ENCODE assay signal across 10 cellular contexts in genomic region chr16:22193134-22193411, GRCh38. TPM values are rescaled to one million over a fixed set of nuclear protein-coding genes. Genes with fewer than 3 reads are reported as not detected.
A peak's percentile ranks its signal among the peaks of the same experiment; 100 is the strongest.
DNase-seq lines count a peak whose midpoint lies in the region; ATAC-seq and TF ChIP-seq lines count a peak whose summit lies in the region.
"Had no signal": no experiment of that assay in that cellular context is flagged by ENCODE, and none has a peak within 500 bp of the region (broad histone marks: within the 10 kb centered on the region; RNA-seq: fewer than 3 reads in every experiment).

No MANE protein-coding gene starts in this region.

- POLR2A ChIA-PET in naive thymus-derived CD8-positive, alpha-beta T cell (lab: Charles Lee) = interaction anchor here (1.1 to 9.4 kb wide), 6 partner anchors 8 to 193 kb away, joined by 3 to 162 read pairs (median 76); partner anchors contain the start of genes EEF2K, MOSMO, PDZD9 and POLR3E
- POLR2A ChIA-PET in OCI-LY7 (lab: Charles Lee) = no interaction called here

- H3K4me2 ChIP-seq in OCI-LY7 (ENCODE audit: low read length) = no peak overlapping the region

- no peaks in the 10 kb centered on the region for H3K79me2 ChIP-seq in OCI-LY7 (ENCODE audit: insufficient read depth, low read depth, low read length)

- peaks cover 0 to 5% (median 2%) of the 10 kb centered on the region in 3 donors for H3K36me3 Mint-ChIP-seq in naive thymus-derived CD8-positive, alpha-beta T cell

- H3K36me3 ChIP-seq in vagina = no peaks in the 10 kb centered on the region
- H3K36me3 ChIP-seq in OCI-LY7 (ENCODE audit: insufficient read depth, low read length) = no peaks in the 10 kb centered on the region

- CTCF ChIA-PET in OCI-LY7 (lab: Charles Lee; ENCODE audit: unreplicated experiment) = no interaction called here

- H2AFZ ChIP-seq in OCI-LY7 (ENCODE audit: low read length) = no peak overlapping the region

- H3K9me3 ChIP-seq in right cardiac atrium (ENCODE audit: control insufficient read depth, low read length) = no peaks in the 10 kb centered on the region
- H3K9me3 ChIP-seq in vagina = no peaks in the 10 kb centered on the region
- no peaks in the 10 kb centered on the region for H3K9me3 ChIP-seq in OCI-LY7 (ENCODE audit: low read length)

- H3K4me3 Mint-ChIP-seq in naive thymus-derived CD8-positive, alpha-beta T cell = peak overlapping the region in 6 of 10 donors; percentile 32 to 96 (median 91)

- intact Hi-C loops in right cardiac atrium (cut with DNase I) (no loop called here), left cardiac atrium (cut with DNase I) (no loop called here), dorsolateral prefrontal cortex (cut with DNase I) (loop anchor here (5.0 to 10.0 kb wide), 3 partner anchors 179 to 678 kb away; partner anchors contain the start of genes CDR2 (in 2 of the 2) and UQCRC2 (in 1 of the 2)), vagina (cut with DNase I) (no loop called here), OCI-LY7 (cut with micrococcal nuclease; ENCODE audit: unreplicated experiment) (loop anchor here (5.0 kb wide), 1 partner anchor 179 kb away; the partner anchor contains the start of gene CDR2)

- BruUV-seq in OCI-LY7 (replicated peaks; lab: Mats Ljungman, UMichigan) = no TSS peak

- H3K9me3 Mint-ChIP-seq in naive thymus-derived CD8-positive, alpha-beta T cell = peaks cover 0 to 21% (median 5%) of the 10 kb centered on the region in 9 donors

- peak overlapping the region; percentile 98 to 100 (median 100) for H3K27ac Mint-ChIP-seq in naive thymus-derived CD8-positive, alpha-beta T cell

- no peaks in the 10 kb centered on the region for H4K20me1 ChIP-seq in OCI-LY7 (ENCODE audit: insufficient read depth, low read length)

- H3K4me1 Mint-ChIP-seq in naive thymus-derived CD8-positive, alpha-beta T cell = peaks cover 36 to 75% (median 64%) of the 10 kb centered on the region in 4 donors

- H3K4me1 ChIP-seq in right cardiac atrium (ENCODE audit: control insufficient read depth, insufficient read depth, low read length) = peaks cover 6% of the 10 kb centered on the region
- peaks cover 45% of the 10 kb centered on the region for H3K4me1 ChIP-seq in vagina
- H3K4me1 ChIP-seq in OCI-LY7 (ENCODE audit: insufficient read depth, low read length, poor library complexity, severe bottlenecking) = peaks cover 41% of the 10 kb centered on the region

- DNase-seq in right cardiac atrium = peak in 1 of 3 donors; percentile 35
- DNase-seq in left cardiac atrium = no peak
- DNase-seq in dorsolateral prefrontal cortex = no peak
- no peak for DNase-seq in naive thymus-derived CD8-positive, alpha-beta T cell
- no peak for DNase-seq in vagina (ENCODE audit: extremely low spot score in 2 of 2)
- DNase-seq in superior temporal gyrus (ENCODE audit: extremely low spot score) = no peak
- no peak for DNase-seq in OCI-LY7 (ENCODE audit: low spot score)
- DNase-seq: GF-D8 had no signal

- ATAC-seq in right cardiac atrium (no peak), left cardiac atrium (no peak), GM18861 (IDR thresholded peaks at IDR 0.05; ENCODE audit: unreplicated experiment) (no peak)
- no peak for ATAC-seq in naive thymus-derived CD8-positive, alpha-beta T cell

- H3K27me3 ChIP-seq in right cardiac atrium (ENCODE audit: control insufficient read depth, insufficient read depth) = no peaks in the 10 kb centered on the region
- H3K27me3 ChIP-seq in dorsolateral prefrontal cortex = no peaks in the 10 kb centered on the region
- H3K27me3 ChIP-seq in vagina = no peaks in the 10 kb centered on the region

- 89% methylated on average over 2 of the region's 2 CpGs for WGBS in right cardiac atrium

- no peak for TF ChIP-seq POLR2A in vagina (IDR thresholded peaks at IDR 0.05)

- TF ChIP-seq CTCF in dorsolateral prefrontal cortex (IDR thresholded peaks at IDR 0.05 in 54 of 56, conservative IDR thresholded peaks at IDR 0.05 in 2 of 56; ENCODE audit: low read depth in 1 of 56, partially characterized antibody in 56 of 56) = no peak
- TF ChIP-seq CTCF in vagina (IDR thresholded peaks at IDR 0.05) = no peak
- no peak for TF ChIP-seq CTCF in OCI-LY7 (conservative IDR thresholded peaks at IDR 0.05; ENCODE audit: low read length)

- H3K27ac ChIP-seq in right cardiac atrium (ENCODE audit: low read length) (peak overlapping the region; percentile 75), dorsolateral prefrontal cortex (peak overlapping the region in 49 of 59 donors; percentile 86 to 99 (median 97)), vagina (peak overlapping the region; percentile 97), OCI-LY7 (ENCODE audit: low read depth, low read length, poor library complexity, severe bottlenecking) (no peak overlapping the region)

- H3K4me3 ChIP-seq in right cardiac atrium (ENCODE audit: low read length) (no peak overlapping the region), dorsolateral prefrontal cortex (peak overlapping the region in 2 of 59 donors; percentile 82 to 91), vagina (peak overlapping the region in 1 of 2 donors; percentile 44), OCI-LY7 (ENCODE audit: low read depth, low read length, poor library complexity, severe bottlenecking) (no peak overlapping the region)

- H3K27me3 Mint-ChIP-seq in naive thymus-derived CD8-positive, alpha-beta T cell = peaks cover 0 to 4% (median 0%) of the 10 kb centered on the region in 5 donors

- no peaks in the 10 kb centered on the region for H3K9me2 ChIP-seq in OCI-LY7 (ENCODE audit: insufficient read depth, low read length)

RNA-seq across cellular contexts. Expression of gene EEF2K, which starts 13.0 kb away (rescaled TPM):
- total RNA-seq in right cardiac atrium (10 to 100 TPM; 28.1 to 38.3 (median 31.4) TPM), left cardiac atrium (10 to 100 TPM; 32.0 to 34.0 TPM), dorsolateral prefrontal cortex (10 to 100 TPM; 14.7 to 60.6 (median 28.2) TPM), vagina (50.3 TPM), OCI-LY7 (2022) (40.0 and 42.3 TPM in 2 replicates)
- polyA plus RNA-seq in right cardiac atrium = 15.0 TPM
- total RNA-seq in naive thymus-derived CD8-positive, alpha-beta T cell = 10 to 100 TPM; 24.3 to 25.3 TPM
- 1 to 10 TPM; 2.0 to 3.2 (median 3.1) TPM for polyA plus RNA-seq in naive thymus-derived CD8-positive, alpha-beta T cell
- total RNA-seq in OCI-LY7 (2014; rRNA removed; shearing (Covaris generic)) = 17.6 and 23.8 TPM in 2 replicates

RNA-seq across cellular contexts. Expression of gene SDR42E2, which starts 30.8 kb away (rescaled TPM):
- under 1 TPM in 1 of 4 donors, not detected in 3; 0.09 TPM for total RNA-seq in right cardiac atrium
- polyA plus RNA-seq in right cardiac atrium = not detected
- total RNA-seq in left cardiac atrium = not detected
- 1 to 10 TPM in 30 of 120 experiments, under 1 TPM in 89, not detected in 1; 0.14 to 1.9 (median 0.70) TPM for total RNA-seq in dorsolateral prefrontal cortex
- total RNA-seq in naive thymus-derived CD8-positive, alpha-beta T cell = under 1 TPM; 0.55 to 0.70 TPM
- under 1 TPM; 0.23 to 0.45 (median 0.29) TPM for polyA plus RNA-seq in naive thymus-derived CD8-positive, alpha-beta T cell
- not detected for total RNA-seq in vagina
- total RNA-seq in OCI-LY7 (2014; rRNA removed; shearing (Covaris generic)) = not detected in 2 replicates
- total RNA-seq in OCI-LY7 (2022) = 0.28 and 0.29 TPM in 2 replicates
- total RNA-seq: H1 had no signal

Comparison
In these comparisons a context has a peak if more than half of its experiments do, and no peak if none do; other contexts are left out.
1. intact Hi-C loops: an anchor here in dorsolateral prefrontal cortex (5.0 to 10.0 kb wide) and OCI-LY7 (5.0 kb wide); none called in right cardiac atrium, left cardiac atrium and vagina.